Comparison of ENCODE assay signal across 24 cellular contexts in the genomic region with DNA sequence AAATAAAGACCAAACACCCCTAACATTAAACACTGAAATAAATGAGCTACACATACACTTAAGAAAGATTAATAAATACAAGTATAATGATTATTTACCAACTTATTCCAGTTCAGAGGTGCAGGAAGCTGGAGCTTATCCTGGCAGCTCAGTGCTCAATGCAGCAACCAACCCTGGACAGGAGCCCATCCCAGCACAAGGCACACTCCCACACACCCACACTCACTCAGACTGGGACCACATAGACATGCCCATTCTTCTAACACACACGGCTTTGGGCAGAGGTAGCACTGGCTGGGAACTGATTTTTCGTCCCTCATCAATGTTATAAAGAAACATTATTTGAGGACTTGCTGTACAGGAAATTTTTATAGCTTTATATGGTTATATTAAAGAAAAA.
DNase-seq lines count a peak whose midpoint lies in the region; ATAC-seq and TF ChIP-seq lines count a peak whose summit lies in the region.
"Had no signal": no experiment of that assay in that cellular context is flagged by ENCODE, and none has a peak within 500 bp of the region (broad histone marks: within the 10 kb centered on the region; RNA-seq: fewer than 3 reads in every experiment).

No MANE protein-coding gene starts in this region.

- H3K4me2 ChIP-seq in trophoblast cell (ENCODE audit: low read length), result no peak overlapping the region
- H3K4me2 ChIP-seq: KMS-11, SK-N-SH had no signal

- no peak overlapping the region for H4K12ac ChIP-seq in trophoblast cell (ENCODE audit: low read depth, low read length)

- H3K9ac ChIP-seq in trophoblast cell (ENCODE audit: low read length), result no peak overlapping the region
- H3K9ac ChIP-seq: KMS-11, SK-N-SH had no signal

- intact Hi-C loops in dorsolateral prefrontal cortex (cut with DNase I), result no loop called here

- H3K79me1 ChIP-seq in trophoblast cell (ENCODE audit: low read length), result no peaks in the 10 kb centered on the region

- H2BK120ac ChIP-seq in trophoblast cell (ENCODE audit: insufficient read depth, low read length, poor library complexity), result no peak overlapping the region

- H3K18ac ChIP-seq in trophoblast cell (ENCODE audit: low read length), result no peak overlapping the region

- TF ChIP-seq CTCF in omental fat pad (IDR thresholded peaks at IDR 0.05) (no peak), dorsolateral prefrontal cortex (IDR thresholded peaks at IDR 0.05 in 54 of 56, conservative IDR thresholded peaks at IDR 0.05 in 2 of 56; ENCODE audit: low read depth in 1 of 56, partially characterized antibody in 56 of 56) (no peak)

- no peaks in the 10 kb centered on the region for H3K4me1 ChIP-seq in trophoblast cell (ENCODE audit: control insufficient read depth in 1 of 2, insufficient read depth in 2 of 2, low read length in 2 of 2)
- H3K4me1 ChIP-seq: BE2C had no signal

- H3K9me3 ChIP-seq in trophoblast cell (ENCODE audit: insufficient read depth, low read depth, low read length), result no peaks in the 10 kb centered on the region
- H3K9me3 ChIP-seq: BE2C, HAP-1, SK-N-SH had no signal

- H2BK5ac ChIP-seq in trophoblast cell (ENCODE audit: low read depth, low read length, poor library complexity), result no peak overlapping the region

- H2AFZ ChIP-seq in trophoblast cell (ENCODE audit: insufficient read depth, low read length, poor library complexity), result no peak overlapping the region

- no peak for ATAC-seq in GM21526 (IDR thresholded peaks at IDR 0.05; ENCODE audit: low FRiP score, unreplicated experiment)
- no peak for ATAC-seq in omental fat pad (ENCODE audit: low FRiP score)
- ATAC-seq: PC-3 had no signal

- no CpG with 5 or more reads among the region's 2 CpGs for WGBS in trophoblast cell (ENCODE audit: extremely low coverage, insufficient coverage, insufficient read length)

- H3K4ac ChIP-seq in trophoblast cell (ENCODE audit: low read depth, low read length), result no peak overlapping the region

- H4K8ac ChIP-seq in trophoblast cell (ENCODE audit: low read depth, low read length), result peak overlapping the region; percentile 54

- H3K27ac ChIP-seq in trophoblast cell (ENCODE audit: low read depth, low read length) (no peak overlapping the region), dorsolateral prefrontal cortex (no peak overlapping the region)
- H3K27ac ChIP-seq: KMS-11 had no signal

- H3K27me3 ChIP-seq in trophoblast cell (ENCODE audit: insufficient read depth, low read length) (no peaks in the 10 kb centered on the region), dorsolateral prefrontal cortex (no peaks in the 10 kb centered on the region)
- H3K27me3 ChIP-seq: BE2C had no signal

- H3K4me3 ChIP-seq in trophoblast cell (ENCODE audit: low read depth, low read length), result no peak overlapping the region
- no peak overlapping the region for H3K4me3 ChIP-seq in dorsolateral prefrontal cortex
- H3K4me3 ChIP-seq: HAP-1 had no signal

- no peak overlapping the region for H2AK5ac ChIP-seq in trophoblast cell (ENCODE audit: low read length)

- no peaks in the 10 kb centered on the region for H3K36me3 ChIP-seq in trophoblast cell (ENCODE audit: control insufficient read depth in 1 of 2, insufficient read depth in 2 of 2, low read length in 2 of 2)
- H3K36me3 ChIP-seq: BE2C, HAP-1 had no signal

- no peak overlapping the region for H3K14ac ChIP-seq in trophoblast cell (ENCODE audit: low read length)

- H3K23ac ChIP-seq in trophoblast cell (ENCODE audit: low read length), result no peak overlapping the region

- DNase-seq in HT1080 (ENCODE audit: low read depth), result peak; percentile 34
- peak; percentile 11 for DNase-seq in OCI-M1 (lab: John Stamatoyannopoulos, UW)
- no peak for DNase-seq in trophoblast cell
- DNase-seq in omental fat pad (ENCODE audit: low spot score), result no peak
- DNase-seq in dorsolateral prefrontal cortex, result no peak
- DNase-seq in NCI-H69 (lab: John Stamatoyannopoulos, UW), result no peak
- DNase-seq: BE2C; CD8-positive, alpha-beta memory T cell; DMS 273 treated with DMSO at 0.1 percent for 48 hours; DMS79; GF-D8; HFFc6; NCI-H1092 treated with DMSO at 0.1 percent for 48 hours; NCI-H1436; NCI-H187 treated with DMSO at 0.1 percent for 48 hours; NCI-H2171 treated with DMSO at 0.1 percent for 48 hours; NCI-H524; NCI-H774; PC-3; SK-N-SH; SW 1271 had no signal

- no peaks in the 10 kb centered on the region for H3K79me2 ChIP-seq in trophoblast cell (ENCODE audit: control insufficient read depth, insufficient read depth, low read length, poor library complexity)

- no peak overlapping the region for H4K91ac ChIP-seq in trophoblast cell (ENCODE audit: low read depth, low read length)

- H2BK12ac ChIP-seq in trophoblast cell (ENCODE audit: low read length), result no peak overlapping the region

Comparison
In these comparisons a context has a peak if more than half of its experiments do, and no peak if none do; other contexts are left out.
1. DNase-seq: peak in HT1080 (single experiment) and OCI-M1 (single experiment); none in trophoblast cell (0 of 2), omental fat pad (single experiment), dorsolateral prefrontal cortex (0 of 10) and NCI-H69 (single experiment).